In genomic region chr9:68802525-68803015, GRCh38 we compare ENCODE assay signal across 10 cellular contexts.
DNase-seq lines count a peak whose midpoint lies in the region; ATAC-seq lines count a peak whose summit lies in the region.
"Had no signal": no experiment of that assay in that cellular context is flagged by ENCODE, and none has a peak within 500 bp of the region (broad histone marks: within the 10 kb centered on the region; RNA-seq: fewer than 3 reads in every experiment).

No MANE protein-coding gene starts in this region.

- H3K36me3 Mint-ChIP-seq in activated T-cell treated with anti-CD3 and anti-CD28 coated beads, Interleukin-2, amount 50 U/mL, for 24 hours (ENCODE audit: low read depth): no peaks in the 10 kb centered on the region
- H3K36me3 Mint-ChIP-seq in stimulated activated memory B cell treated with anti-CD40 and anti-IgM and Interleukin-4, amounts not matched to agents 10 μg/mL and 1 μg/mL and 100 μg/mL, for 72 hours: peaks cover 28% of the 10 kb centered on the region

- H3K4me1 Mint-ChIP-seq in activated T-cell treated with anti-CD3 and anti-CD28 coated beads, Interleukin-2, amount 50 U/mL, for 24 hours (ENCODE audit: low read depth): peaks cover 6% of the 10 kb centered on the region
- H3K4me1 Mint-ChIP-seq in stimulated activated memory B cell treated with anti-CD40 and anti-IgM and Interleukin-4, amounts not matched to agents 10 μg/mL and 1 μg/mL and 100 μg/mL, for 72 hours: peaks cover 37% of the 10 kb centered on the region

- H3K27ac Mint-ChIP-seq in activated T-cell treated with anti-CD3 and anti-CD28 coated beads, Interleukin-2, amount 50 U/mL, for 24 hours: no peak overlapping the region
- H3K27ac Mint-ChIP-seq in stimulated activated memory B cell treated with anti-CD40 and anti-IgM and Interleukin-4, amounts not matched to agents 10 μg/mL and 1 μg/mL and 100 μg/mL, for 72 hours: no peak overlapping the region

- H3K27me3 Mint-ChIP-seq in activated T-cell treated with anti-CD3 and anti-CD28 coated beads, Interleukin-2, amount 50 U/mL, for 24 hours: peaks cover 4% of the 10 kb centered on the region
- no peaks in the 10 kb centered on the region for H3K27me3 Mint-ChIP-seq in stimulated activated memory B cell treated with anti-CD40 and anti-IgM and Interleukin-4, amounts not matched to agents 10 μg/mL and 1 μg/mL and 100 μg/mL, for 72 hours

- peak; percentile 32 for DNase-seq in activated T-cell treated with anti-CD3 and anti-CD28 coated beads, Interleukin-2, amount 50 U/mL, for 24 hours
- no peak for DNase-seq in activated T-cell treated with anti-CD3 and anti-CD28 coated beads, Interleukin-2, amount 50 U/mL, for 1 hour
- no peak for DNase-seq in NCI-H510A (lab: John Stamatoyannopoulos, UW)
- DNase-seq in AML-193 (lab: John Stamatoyannopoulos, UW): no peak
- no peak for DNase-seq in NCI-H2227 (lab: John Stamatoyannopoulos, UW; ENCODE audit: unreplicated experiment)
- DNase-seq: activated effector memory CD4-positive, alpha-beta T cell treated with Interleukin-2 at 50 U/mL for 16 hours; BE2C had no signal

- ATAC-seq in HG02571 (IDR thresholded peaks at IDR 0.05; ENCODE audit: unreplicated experiment): peak; percentile 97
- peak; percentile 88 for ATAC-seq in HG03575 (IDR thresholded peaks at IDR 0.05; ENCODE audit: extremely low read depth, insufficient number of reproducible peaks, low FRiP score, unreplicated experiment)
- peak; percentile 99 for ATAC-seq in stimulated activated memory B cell treated with anti-CD40 and anti-IgM and Interleukin-4, amounts not matched to agents 10 μg/mL and 1 μg/mL and 100 μg/mL, for 72 hours

- H3K9me3 Mint-ChIP-seq in activated T-cell treated with anti-CD3 and anti-CD28 coated beads, Interleukin-2, amount 50 U/mL, for 24 hours: no peaks in the 10 kb centered on the region
- H3K9me3 Mint-ChIP-seq in stimulated activated memory B cell treated with anti-CD40 and anti-IgM and Interleukin-4, amounts not matched to agents 10 μg/mL and 1 μg/mL and 100 μg/mL, for 72 hours: no peaks in the 10 kb centered on the region

- no peak overlapping the region for H3K4me3 Mint-ChIP-seq in activated T-cell treated with anti-CD3 and anti-CD28 coated beads, Interleukin-2, amount 50 U/mL, for 24 hours
- H3K4me3 Mint-ChIP-seq in stimulated activated memory B cell treated with anti-CD40 and anti-IgM and Interleukin-4, amounts not matched to agents 10 μg/mL and 1 μg/mL and 100 μg/mL, for 72 hours: no peak overlapping the region
